ENCODE assay signal across 1 cellular context in genomic region chr11:34890812-34891211, GRCh38.
TF ChIP-seq lines count a peak whose summit lies in the region.

No MANE protein-coding gene starts in this region.

TF ChIP-seq in H1, 55 proteins besides CTCF, POLR2A, EP300 and RAD21 (continued from another document):
- TF ChIP-seq POLR2AphosphoS5 (IDR thresholded peaks at IDR 0.05; ENCODE audit: low read depth, low read length) (no peak), JUN (IDR thresholded peaks at IDR 0.05; ENCODE audit: low read depth, low read length) (no peak), SUZ12 (IDR thresholded peaks at IDR 0.05; ENCODE audit: low read length) (no peak), E2F6 (IDR thresholded peaks at IDR 0.05) (no peak), RNF2 (IDR thresholded peaks at IDR 0.05; ENCODE audit: borderline replicate concordance, low read depth, low read length, missing control alignments, poor library complexity, severe bottlenecking) (no peak), BRCA1 (IDR thresholded peaks at IDR 0.05; ENCODE audit: low read depth, low read length) (no peak)
